1 cellular context compared by ENCODE assay signal in genomic region chr17:42050360-42051012, GRCh38.
A peak's percentile ranks its signal among the peaks of the same experiment; 100 is the strongest.
TF ChIP-seq lines count a peak whose summit lies in the region.

C17orf113 (minus strand) TSS chr17:42050601; CDS start chr17:42043376, 7,225 bp downstream.

TF ChIP-seq in GM23338, 12 proteins besides CTCF, POLR2A, EP300 and RAD21 (continued from another document):
- TF ChIP-seq ZNF462 (CRISPR knock-in tag; IDR thresholded peaks at IDR 0.05) (no peak), EZH2phosphoT487 (IDR thresholded peaks at IDR 0.05; ENCODE audit: unreplicated experiment) (no peak), POLR2AphosphoS5 (IDR thresholded peaks at IDR 0.05; ENCODE audit: low read depth) (peak; percentile 59)
